In the genomic region with DNA sequence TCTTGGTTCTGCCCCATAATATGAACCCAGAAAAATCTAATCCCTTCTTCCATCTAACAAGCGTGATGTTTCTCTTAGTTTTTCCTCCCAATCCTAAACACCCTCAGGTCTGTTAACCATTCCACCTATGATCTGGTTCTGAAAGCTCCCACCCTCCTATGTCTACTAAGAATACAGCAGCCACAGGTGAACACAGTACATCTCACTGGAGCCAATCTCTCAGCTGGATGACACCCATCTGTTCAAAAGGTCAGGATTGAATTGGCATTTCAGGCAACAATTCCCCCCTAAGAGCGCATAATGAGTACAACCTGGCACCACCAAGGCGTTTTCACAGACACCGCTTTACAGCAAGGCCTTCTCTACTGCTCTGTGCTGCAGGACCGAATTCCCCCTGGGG, we compare ENCODE assay signal across 32 cellular contexts. TPM values are rescaled to one million over a fixed set of nuclear protein-coding genes. Genes with fewer than 3 reads are reported as not detected.
A peak's percentile ranks its signal among the peaks of the same experiment; 100 is the strongest.
DNase-seq lines count a peak whose midpoint lies in the region; ATAC-seq lines count a peak whose summit lies in the region.
"Had no signal": no experiment of that assay in that cellular context is flagged by ENCODE, and none has a peak within 500 bp of the region (broad histone marks: within the 10 kb centered on the region; RNA-seq: fewer than 3 reads in every experiment).

No MANE protein-coding gene starts in this region.

- H3K27ac Mint-ChIP-seq in activated naive CD4-positive, alpha-beta T cell treated with anti-CD3 and anti-CD28 coated beads, Interleukin-2, amount 50 U/mL, for 24 hours = peak overlapping the region; percentile 48
- peak overlapping the region; percentile 94 for H3K27ac Mint-ChIP-seq in T-helper 17 cell
- peak overlapping the region; percentile 91 for H3K27ac Mint-ChIP-seq in stimulated activated effector memory CD8-positive, alpha-beta T cell treated with anti-CD3 and anti-CD28 coated beads, Interleukin-12 subunit alpha, Interleukin-12 subunit beta, amount 100 ng/mL, for 72 hours
- H3K27ac Mint-ChIP-seq: neural progenitor cell had no signal

- no peak for DNase-seq in activated naive CD4-positive, alpha-beta T cell (lab: John Stamatoyannopoulos, UW)
- DNase-seq in T-helper 17 cell (no peak), GOT3 (lab: John Stamatoyannopoulos, UW) (no peak)
- no peak for DNase-seq in stimulated activated effector memory CD8-positive, alpha-beta T cell treated with anti-CD3 and anti-CD28 coated beads, Interleukin-12 subunit alpha, Interleukin-12 subunit beta, amount 100 ng/mL, for 72 hours (ENCODE audit: low spot score in 2 of 2)
- DNase-seq: activated CD4-positive, CD25-positive, alpha-beta regulatory T cell; anterior cingulate cortex; DND-41; effector memory CD4-positive, alpha-beta T cell; erythroblast; GF-D8; left colon; mammary epithelial cell; NCI-H1436; NCI-H2081 treated with DMSO at 0.1 percent for 48 hours; NCI-H345; NCI-H748 treated with DMSO at 0.1 percent for 48 hours; retina; SHP77 treated with DMSO at 0.1 percent for 48 hours; stimulated activated naive CD4-positive, alpha-beta T cell; SW 1271 had no signal

- H3K9me3 ChIP-seq in T-helper 17 cell (ENCODE audit: control insufficient read depth, low read length, poor library complexity, severe bottlenecking) = no peaks in the 10 kb centered on the region
- H3K9me3 ChIP-seq: BLaER1, breast epithelium had no signal

- H3K4me3 Mint-ChIP-seq in activated naive CD4-positive, alpha-beta T cell treated with anti-CD3 and anti-CD28 coated beads, Interleukin-2, amount 50 U/mL, for 24 hours = no peak overlapping the region
- H3K4me3 Mint-ChIP-seq in T-helper 17 cell = no peak overlapping the region
- H3K4me3 Mint-ChIP-seq in stimulated activated effector memory CD8-positive, alpha-beta T cell treated with anti-CD3 and anti-CD28 coated beads, Interleukin-12 subunit alpha, Interleukin-12 subunit beta, amount 100 ng/mL, for 72 hours = no peak overlapping the region
- H3K4me3 Mint-ChIP-seq: neural progenitor cell had no signal

- peaks cover 7% of the 10 kb centered on the region for H3K36me3 Mint-ChIP-seq in activated naive CD4-positive, alpha-beta T cell treated with anti-CD3 and anti-CD28 coated beads, Interleukin-2, amount 50 U/mL, for 24 hours
- peaks cover 2% of the 10 kb centered on the region for H3K36me3 Mint-ChIP-seq in T-helper 17 cell (ENCODE audit: low read depth)
- H3K36me3 Mint-ChIP-seq in stimulated activated effector memory CD8-positive, alpha-beta T cell treated with anti-CD3 and anti-CD28 coated beads, Interleukin-12 subunit alpha, Interleukin-12 subunit beta, amount 100 ng/mL, for 72 hours = peaks cover 88% of the 10 kb centered on the region

- H3K27me3 Mint-ChIP-seq in activated naive CD4-positive, alpha-beta T cell treated with anti-CD3 and anti-CD28 coated beads, Interleukin-2, amount 50 U/mL, for 24 hours = no peaks in the 10 kb centered on the region
- H3K27me3 Mint-ChIP-seq in T-helper 17 cell = no peaks in the 10 kb centered on the region

- ATAC-seq in T-helper 17 cell (no peak), HG02798 (IDR thresholded peaks at IDR 0.05; ENCODE audit: poor library complexity, unreplicated experiment) (no peak), HG02852 (IDR thresholded peaks at IDR 0.05; ENCODE audit: unreplicated experiment) (no peak)
- ATAC-seq in stimulated activated effector memory CD8-positive, alpha-beta T cell treated with anti-CD3 and anti-CD28 coated beads, Interleukin-12 subunit alpha, Interleukin-12 subunit beta, amount 100 ng/mL, for 72 hours = no peak
- ATAC-seq: left colon had no signal

- no peaks in the 10 kb centered on the region for H3K9me3 Mint-ChIP-seq in activated naive CD4-positive, alpha-beta T cell treated with anti-CD3 and anti-CD28 coated beads, Interleukin-2, amount 50 U/mL, for 24 hours
- H3K9me3 Mint-ChIP-seq in stimulated activated effector memory CD8-positive, alpha-beta T cell treated with anti-CD3 and anti-CD28 coated beads, Interleukin-12 subunit alpha, Interleukin-12 subunit beta, amount 100 ng/mL, for 72 hours = no peaks in the 10 kb centered on the region
- H3K9me3 Mint-ChIP-seq: neural progenitor cell had no signal

- peak overlapping the region; percentile 13 for H3K27ac ChIP-seq in cingulate gyrus (ENCODE audit: low read depth, low read length)
- H3K27ac ChIP-seq: BLaER1, breast epithelium, neural progenitor cell, parathyroid adenoma had no signal

- peaks cover 55% of the 10 kb centered on the region for H3K4me1 Mint-ChIP-seq in activated naive CD4-positive, alpha-beta T cell treated with anti-CD3 and anti-CD28 coated beads, Interleukin-2, amount 50 U/mL, for 24 hours
- peaks cover 43% of the 10 kb centered on the region for H3K4me1 Mint-ChIP-seq in T-helper 17 cell
- H3K4me1 Mint-ChIP-seq in stimulated activated effector memory CD8-positive, alpha-beta T cell treated with anti-CD3 and anti-CD28 coated beads, Interleukin-12 subunit alpha, Interleukin-12 subunit beta, amount 100 ng/mL, for 72 hours = peaks cover 59% of the 10 kb centered on the region
- H3K4me1 Mint-ChIP-seq: neural progenitor cell had no signal

RNA-seq across cellular contexts. Expression of a gene that starts 19.0 kb away (rescaled TPM):
- total RNA-seq in T-helper 17 cell = 1 to 10 TPM in 1 of 2 donors, not detected in 1; 1.2 TPM
- total RNA-seq: left colon, LHCN-M2, mammary epithelial cell, ureter had no signal

RNA-seq across cellular contexts. Expression of a gene that starts 26.7 kb away (rescaled TPM):
- not detected for total RNA-seq in T-helper 17 cell
- total RNA-seq: breast epithelium, left colon, LHCN-M2, mammary epithelial cell, temporal lobe had no signal

RNA-seq across cellular contexts. Expression of a gene that starts 33.3 kb away (rescaled TPM):
- not detected for total RNA-seq in T-helper 17 cell
- total RNA-seq: left colon, LHCN-M2, mammary epithelial cell, mucosa of gallbladder, temporal lobe, ureter had no signal
